ENCODE assay signal across 22 cellular contexts in genomic region chr6:166836785-166837718, GRCh38.
"Had no signal": no experiment of that assay in that cellular context is flagged by ENCODE, and none has a peak within 500 bp of the region (broad histone marks: within the 10 kb centered on the region; RNA-seq: fewer than 3 reads in every experiment).

No MANE protein-coding gene starts in this region.

- H3K27ac Mint-ChIP-seq: stimulated activated memory B cell treated with anti-CD40 and anti-IgM and Interleukin-4, amounts not matched to agents 10 μg/mL and 1 μg/mL and 100 μg/mL, for 72 hours; stimulated activated naive CD8-positive, alpha-beta T cell treated with anti-CD3 and anti-CD28 coated beads, Interleukin-15, Interleukin-2, amounts not matched to agents 100 ng/mL and 50 ng/mL, for 24 hours had no signal

- H3K4me1 ChIP-seq: parathyroid adenoma, psoas muscle, right lobe of liver, spleen, tibial artery had no signal

- H3K4me3 Mint-ChIP-seq: central memory CD8-positive, alpha-beta T cell; naive B cell; stimulated activated memory B cell treated with anti-CD40 and anti-IgM and Interleukin-4, amounts not matched to agents 10 μg/mL and 1 μg/mL and 100 μg/mL, for 72 hours; stimulated activated naive CD8-positive, alpha-beta T cell treated with anti-CD3 and anti-CD28 coated beads, Interleukin-15, Interleukin-2, amounts not matched to agents 100 ng/mL and 50 ng/mL, for 24 hours had no signal

- H3K27me3 ChIP-seq: dorsolateral prefrontal cortex, right lobe of liver, spleen, tibial artery had no signal

- H3K4me1 Mint-ChIP-seq: central memory CD8-positive, alpha-beta T cell; stimulated activated memory B cell treated with anti-CD40 and anti-IgM and Interleukin-4, amounts not matched to agents 10 μg/mL and 1 μg/mL and 100 μg/mL, for 72 hours had no signal

- DNase-seq: cortex of kidney; dorsolateral prefrontal cortex; effector CD8-positive, alpha-beta T cell; heart right ventricle; left colon; left ventricle myocardium superior; mesenchymal stem cell; naive B cell; psoas muscle; retina; right lobe of liver; spleen; stimulated activated CD4-positive, alpha-beta T cell treated with anti-CD3 and anti-CD28 coated beads, Interleukin-15, amount 100 ng/mL, for 24 hours; stimulated activated CD4-positive, alpha-beta T cell treated with anti-CD3 and anti-CD28 coated beads, Interleukin-1b, Interleukin-23, amount 100 ng/mL, for 48 hours; stimulated activated CD4-positive, alpha-beta T cell treated with anti-CD3 and anti-CD28 coated beads, Interleukin-4, amount 100 ng/mL, for 24 hours; tibial artery had no signal

- H3K9me3 ChIP-seq: psoas muscle, right lobe of liver, spleen, tibial artery had no signal

- H3K27me3 Mint-ChIP-seq: central memory CD8-positive, alpha-beta T cell; naive B cell; stimulated activated memory B cell treated with anti-CD40 and anti-IgM and Interleukin-4, amounts not matched to agents 10 μg/mL and 1 μg/mL and 100 μg/mL, for 72 hours; stimulated activated naive CD8-positive, alpha-beta T cell treated with anti-CD3 and anti-CD28 coated beads, Interleukin-15, Interleukin-2, amounts not matched to agents 100 ng/mL and 50 ng/mL, for 24 hours had no signal

- H3K36me3 ChIP-seq: heart right ventricle, right lobe of liver, spleen, tibial artery had no signal

- H3K4me3 ChIP-seq: dorsolateral prefrontal cortex, heart right ventricle, lung, psoas muscle, right lobe of liver, spleen, tibial artery had no signal

- H3K27ac ChIP-seq: dorsolateral prefrontal cortex, heart right ventricle, parathyroid adenoma, psoas muscle, right lobe of liver, spleen, tibial artery had no signal

- ATAC-seq: esophagus mucosa; left colon; left ventricle myocardium superior; psoas muscle; stimulated activated memory B cell treated with anti-CD40 and anti-IgM and Interleukin-4, amounts not matched to agents 10 μg/mL and 1 μg/mL and 100 μg/mL, for 72 hours had no signal

- H3K9me3 Mint-ChIP-seq: central memory CD8-positive, alpha-beta T cell had no signal
